Comparison of ENCODE assay signal across 21 cellular contexts in the genomic region with DNA sequence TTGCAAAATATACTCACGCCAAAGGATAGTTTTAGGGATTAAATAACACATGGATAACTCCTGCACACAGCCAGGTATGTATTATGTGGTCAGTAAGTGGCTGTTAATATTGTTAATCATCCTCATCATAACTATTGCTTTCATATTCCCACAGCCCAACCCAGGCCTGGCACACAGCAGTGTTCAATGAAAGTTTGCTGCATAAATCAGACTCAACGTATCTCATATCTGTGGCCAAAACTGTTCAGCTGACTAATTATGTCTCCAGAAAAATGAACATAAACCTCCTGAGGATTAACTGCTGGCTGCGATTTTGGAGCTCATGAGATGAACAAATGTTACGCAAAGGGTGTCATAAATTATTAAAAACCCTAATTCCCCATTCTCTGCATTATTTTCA. TPM values are rescaled to one million over a fixed set of nuclear protein-coding genes. Genes with fewer than 3 reads are reported as not detected.
DNase-seq lines count a peak whose midpoint lies in the region; ATAC-seq, FAIRE-seq and TF ChIP-seq lines count a peak whose summit lies in the region.
"Had no signal": no experiment of that assay in that cellular context is flagged by ENCODE, and none has a peak within 500 bp of the region (broad histone marks: within the 10 kb centered on the region; RNA-seq: fewer than 3 reads in every experiment).

No MANE protein-coding gene starts in this region.

- TF ChIP-seq EP300 in HepG2 (IDR thresholded peaks at IDR 0.05; ENCODE audit: low read depth in 2 of 2, low read length in 2 of 2): no peak
- TF ChIP-seq EP300 in HepG2 (CRISPR knock-in tag; IDR thresholded peaks at IDR 0.05; ENCODE audit: borderline replicate concordance): no peak

- H4K20me1 ChIP-seq in HepG2 (ENCODE audit: insufficient read depth, low read length): no peaks in the 10 kb centered on the region

- 67 to 71% methylated on average over 4 of the region's 4 CpGs for WGBS in testis, 2 donors
- 37% methylated on average over 4 of the region's 4 CpGs for WGBS in HepG2 (ENCODE audit: low lambda C conversion rate)

- H3K27ac ChIP-seq in testis (no peak overlapping the region), HepG2 (ENCODE audit: extremely low read length, insufficient read depth, low read length) (no peak overlapping the region)
- H3K27ac ChIP-seq: HL-60 had no signal

- TF ChIP-seq RAD21 in HepG2 (CRISPR knock-in tag; IDR thresholded peaks at IDR 0.05): no peak

- no peak overlapping the region for H3K4me2 ChIP-seq in HepG2 (ENCODE audit: low read depth, low read length)
- H3K4me2 ChIP-seq: GM23338 had no signal

- H3K9ac ChIP-seq in HepG2 (ENCODE audit: insufficient read depth, low read depth, low read length): no peak overlapping the region

- H3K79me2 ChIP-seq in HepG2 (ENCODE audit: insufficient read depth, low read length): no peaks in the 10 kb centered on the region

- H3K9me3 ChIP-seq in testis: no peaks in the 10 kb centered on the region
- H3K9me3 ChIP-seq in HepG2 (ENCODE audit: low read length): no peaks in the 10 kb centered on the region
- H3K9me3 ChIP-seq: BE2C had no signal

- no peak for ATAC-seq in HepG2
- ATAC-seq: GM23338 had no signal

- POLR2A ChIA-PET in HepG2 (lab: Yijun Ruan, JAX): no interaction called here

- H3K4me3 ChIP-seq in AG10803 (ENCODE audit: low read length) (no peak overlapping the region), fibroblast of villous mesenchyme (ENCODE audit: low read depth, low read length) (no peak overlapping the region), testis (no peak overlapping the region), HepG2 (replicated peaks in 1 of 3; ENCODE audit: insufficient read depth in 1 of 3, low read depth in 2 of 3, low read length in 3 of 3) (no peak overlapping the region)
- H3K4me3 ChIP-seq: GM23338 had no signal

- CTCF ChIA-PET in HepG2 (lab: Yijun Ruan, JAX; ENCODE audit: low intra/inter-chr PET ratio, low total read pairs): no interaction called here

- H2AFZ ChIP-seq in HepG2 (ENCODE audit: low read length): no peak overlapping the region
- H2AFZ ChIP-seq: GM23338 had no signal

- H3K27me3 ChIP-seq in testis: no peaks in the 10 kb centered on the region
- H3K27me3 ChIP-seq in HepG2 (ENCODE audit: control insufficient read depth in 1 of 2, insufficient read depth in 2 of 2, low read length in 2 of 2): peaks cover 0 to 37% of the 10 kb centered on the region in 2 experiments; a peak in 3 of 5 replicates
- H3K27me3 ChIP-seq: BE2C had no signal

- intact Hi-C loops in testis (cut with DNase I; ENCODE audit: low total_unique reads) (no loop called here), HepG2 (cut with micrococcal nuclease; ENCODE audit: unreplicated experiment) (no loop called here)

- no TSS peak for BruUV-seq in HepG2 (replicated peaks; lab: Mats Ljungman, UMichigan)

- in situ Hi-C loops in HepG2 (cut with HindIII; ENCODE audit: extremely low pct_ligation_motif_present, low pct_unique_long_range_greater_than_20kb): no loop called here

- DNase-seq in AG10803 (ENCODE audit: low read depth) (peak; percentile 67), MV-4-11 (lab: John Stamatoyannopoulos, UW) (peak; percentile 11), fibroblast of villous mesenchyme (ENCODE audit: low read depth) (peak; percentile 9), testis (peak; percentile 17), HepG2 (ENCODE audit: low spot score) (no peak), HuH-7.5 (ENCODE audit: low spot score) (no peak), HK-2 (ENCODE audit: unreplicated experiment) (no peak)
- DNase-seq: 8988T; BE2C; CD4-positive, alpha-beta memory T cell; DMS79 treated with DMSO at 0.1 percent for 48 hours; GF-D8; HCEC 1CT had no signal

- H3K4me1 ChIP-seq in testis (no peaks in the 10 kb centered on the region), HepG2 (ENCODE audit: insufficient read depth, low read length) (no peaks in the 10 kb centered on the region)

- H3K36me3 ChIP-seq in testis (ENCODE audit: low read depth, missing control alignments) (no peaks in the 10 kb centered on the region), HepG2 (replicated peaks in 1 of 2; ENCODE audit: control insufficient read depth in 1 of 2, insufficient read depth in 2 of 2, low read length in 2 of 2) (no peaks in the 10 kb centered on the region)
- H3K36me3 ChIP-seq: BE2C had no signal

- TF ChIP-seq CTCF in AG10803 (conservative IDR thresholded peaks at IDR 0.05; ENCODE audit: low read length): no peak
- no peak for TF ChIP-seq CTCF in fibroblast of villous mesenchyme (IDR thresholded peaks at IDR 0.05; ENCODE audit: insufficient read depth, low read depth, low read length)
- TF ChIP-seq CTCF in testis (IDR thresholded peaks at IDR 0.05): no peak
- TF ChIP-seq CTCF in HepG2 (CRISPR knock-in tag; IDR thresholded peaks at IDR 0.05): no peak

- FAIRE-seq in HepG2 (lab: Jason Lieb, UNC): no peak
- FAIRE-seq: H54 had no signal

- TF ChIP-seq POLR2A in testis (IDR thresholded peaks at IDR 0.05): no peak
- no peak for TF ChIP-seq POLR2A in HepG2 (IDR thresholded peaks at IDR 0.05; ENCODE audit: insufficient read depth in 1 of 2, low read depth in 2 of 2, low read length in 2 of 2)

TF ChIP-seq in HepG2, 621 proteins besides CTCF, POLR2A, EP300 and RAD21 (continues in another document):
- TF ChIP-seq MXD3 (CRISPR knock-in tag; IDR thresholded peaks at IDR 0.05): no peak
- TF ChIP-seq ZBTB1 (CRISPR knock-in tag; IDR thresholded peaks at IDR 0.05; ENCODE audit: borderline replicate concordance): no peak
- TF ChIP-seq SRSF9 (IDR thresholded peaks at IDR 0.05; ENCODE audit: borderline replicate concordance, insufficient read depth, low read depth, low read length, poor library complexity, severe bottlenecking): no peak
- TF ChIP-seq ZMAT3 (CRISPR knock-in tag; conservative IDR thresholded peaks at IDR 0.05): no peak
- no peak for TF ChIP-seq ZBTB46 (CRISPR knock-in tag; IDR thresholded peaks at IDR 0.05; ENCODE audit: borderline replicate concordance)
- TF ChIP-seq ZNF713 (CRISPR knock-in tag; IDR thresholded peaks at IDR 0.05): no peak
- no peak for TF ChIP-seq SNAPC2 (CRISPR knock-in tag; IDR thresholded peaks at IDR 0.05)
- TF ChIP-seq KDM3A (CRISPR knock-in tag; IDR thresholded peaks at IDR 0.05; ENCODE audit: low read depth): no peak
- TF ChIP-seq ZBTB26 (CRISPR knock-in tag; IDR thresholded peaks at IDR 0.05; ENCODE audit: borderline replicate concordance): no peak
- no peak for TF ChIP-seq KAT7 (CRISPR knock-in tag; IDR thresholded peaks at IDR 0.05; ENCODE audit: borderline replicate concordance)

RNA-seq across cellular contexts. Expression of gene ABCC8, which starts 17.4 kb away (rescaled TPM):
- total RNA-seq in fibroblast of villous mesenchyme (not detected in 2 replicates), testis (1 to 10 TPM; 2.0 to 2.2 TPM), HepG2 (2016; rRNA removed; fragmentation: Illumina TruSeq; extraction: Trizol) (not detected in 2 replicates)
- polyA plus RNA-seq in testis (ENCODE audit: insufficient read depth, low read depth, low replicate concordance) (1.5 TPM), HepG2 (2011; rRNA removed) (not detected in 2 replicates)
- not detected in 2 replicates for total RNA-seq in HepG2 (2016; cell fraction: cytosol; rRNA removed; fragmentation: Illumina TruSeq; extraction: Trizol; ENCODE audit: low read depth)
- not detected in 2 replicates for total RNA-seq in HepG2 (2016; cell fraction: insoluble cytoplasmic fraction; rRNA removed; fragmentation: Illumina TruSeq; extraction: Trizol)
- total RNA-seq in HepG2 (2016; cell fraction: membrane; rRNA removed; fragmentation: Illumina TruSeq; extraction: Trizol): not detected in 2 replicates
- total RNA-seq in HepG2 (2016; cell fraction: nucleus; rRNA removed; fragmentation: Illumina TruSeq; extraction: Trizol): not detected in 2 replicates
- not detected in 2 replicates for polyA plus RNA-seq in HepG2 (2011; cell fraction: cytosol; rRNA removed)
- 0.03 TPM in 1 of 2 replicates, not detected in the other for polyA plus RNA-seq in HepG2 (2011; cell fraction: nucleus; rRNA removed)
- polyA plus RNA-seq in HepG2 (2012): not detected in 2 replicates
- polyA plus RNA-seq in HepG2 (2016; cell fraction: cytosol; fragmentation: Illumina TruSeq; extraction: Trizol; ENCODE audit: low read depth): not detected in 2 replicates
- not detected in 2 replicates for polyA plus RNA-seq in HepG2 (2016; cell fraction: insoluble cytoplasmic fraction; fragmentation: Illumina TruSeq; extraction: Trizol; ENCODE audit: low read depth)
- polyA plus RNA-seq in HepG2 (2016; cell fraction: membrane; fragmentation: Illumina TruSeq; extraction: Trizol; ENCODE audit: low read depth): not detected in 2 replicates
- not detected in 2 replicates for polyA plus RNA-seq in HepG2 (2016; cell fraction: nucleus; fragmentation: Illumina TruSeq; extraction: Trizol; ENCODE audit: insufficient read depth, low read depth)
- polyA minus RNA-seq in HepG2 (2011; rRNA and poly(A)+ RNA removed; ENCODE audit: low replicate concordance): 9.4 TPM in 1 of 2 replicates, not detected in the other
- not detected in 2 replicates for polyA minus RNA-seq in HepG2 (2011; cell fraction: cytosol; rRNA and poly(A)+ RNA removed)
- polyA minus RNA-seq in HepG2 (2011; cell fraction: nucleus; rRNA and poly(A)+ RNA removed): 1.0 TPM in 1 of 2 replicates, not detected in the other
- total RNA-seq: A673; CD4-positive, alpha-beta memory T cell; HT1080 had no signal
- polyA plus RNA-seq: AG04450; CD14-positive monocyte; CD4-positive, alpha-beta memory T cell; IgD-negative memory B cell had no signal

Comparison
In these comparisons a context has a peak if more than half of its experiments do, and no peak if none do; other contexts are left out.
1. DNase-seq: peak in AG10803 (single experiment), MV-4-11 (single experiment), fibroblast of villous mesenchyme (single experiment) and testis (single experiment); none in HepG2 (single experiment), HuH-7.5 (single experiment) and HK-2 (single experiment).